In the genomic region with DNA sequence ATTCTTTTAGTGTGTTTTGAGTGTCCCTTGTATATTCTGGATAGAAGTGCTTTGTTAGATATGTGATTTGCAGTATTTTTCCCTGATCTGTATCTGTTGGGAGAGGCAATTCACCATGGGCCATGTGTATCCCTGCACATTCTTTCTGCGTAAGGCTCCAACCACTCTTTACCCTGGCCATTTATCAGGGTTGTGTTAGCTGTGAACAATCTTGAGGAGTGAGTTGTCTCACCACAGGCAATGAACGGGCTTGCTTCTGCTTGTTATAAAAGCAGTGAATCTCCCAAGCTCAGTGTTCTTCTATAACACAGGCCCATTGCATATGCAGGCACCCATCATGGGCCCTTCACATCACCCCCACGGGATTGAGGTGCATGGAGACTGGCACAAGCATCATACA, we compare ENCODE assay signal across 17 cellular contexts.
"Had no signal": no experiment of that assay in that cellular context is flagged by ENCODE, and none has a peak within 500 bp of the region (broad histone marks: within the 10 kb centered on the region; RNA-seq: fewer than 3 reads in every experiment).

No MANE protein-coding gene starts in this region.

- H3K36me3 ChIP-seq: adrenal gland, gastrocnemius medialis, right lobe of liver, tibial artery had no signal

- H3K27me3 ChIP-seq: gastrocnemius medialis, right lobe of liver, tibial artery had no signal

- ATAC-seq: gastrocnemius medialis; left colon; mucosa of descending colon; right lobe of liver; stimulated activated naive CD8-positive, alpha-beta T cell treated with anti-CD3 and anti-CD28 coated beads, Interleukin-15, amount 100 ng/mL, for 72 hours; WTC11 had no signal

- H3K9me3 ChIP-seq: adrenal gland, gastrocnemius medialis, mucosa of descending colon, right lobe of liver, tibial artery had no signal

- H3K4me1 ChIP-seq: adrenal gland, gastrocnemius medialis, right lobe of liver, tibial artery had no signal

- H3K27ac ChIP-seq: adrenal gland, gastrocnemius medialis, right lobe of liver, skin epidermis, tibial artery had no signal

- H3K4me3 ChIP-seq: adrenal gland, gastrocnemius medialis, mucosa of descending colon, right lobe of liver, skin epidermis, tibial artery had no signal

- DNase-seq: activated CD8-positive, alpha-beta memory T cell treated with anti-CD3 and anti-CD28 coated beads for 24 hours; activated CD8-positive, alpha-beta memory T cell treated with anti-CD3 and anti-CD28 coated beads, Interleukin-2, amount 50 U/mL, for 4 hours; activated naive CD4-positive, alpha-beta T cell; activated T-cell treated with anti-CD3 and anti-CD28 coated beads, Interleukin-2, amount 50 U/mL, for 24 hours; adrenal gland; gastrocnemius medialis; left colon; mesendoderm; mucosa of descending colon; nephron progenitor cell; right lobe of liver; stimulated activated CD4-positive, alpha-beta T cell treated with anti-CD3 and anti-CD28 coated beads, Interleukin-1b, Interleukin-23, amount 100 ng/mL, for 48 hours; stimulated activated naive CD8-positive, alpha-beta T cell treated with anti-CD3 and anti-CD28 coated beads, Interleukin-15, amount 100 ng/mL, for 72 hours; T-helper 1 cell; tibial artery had no signal
